In the genomic region with DNA sequence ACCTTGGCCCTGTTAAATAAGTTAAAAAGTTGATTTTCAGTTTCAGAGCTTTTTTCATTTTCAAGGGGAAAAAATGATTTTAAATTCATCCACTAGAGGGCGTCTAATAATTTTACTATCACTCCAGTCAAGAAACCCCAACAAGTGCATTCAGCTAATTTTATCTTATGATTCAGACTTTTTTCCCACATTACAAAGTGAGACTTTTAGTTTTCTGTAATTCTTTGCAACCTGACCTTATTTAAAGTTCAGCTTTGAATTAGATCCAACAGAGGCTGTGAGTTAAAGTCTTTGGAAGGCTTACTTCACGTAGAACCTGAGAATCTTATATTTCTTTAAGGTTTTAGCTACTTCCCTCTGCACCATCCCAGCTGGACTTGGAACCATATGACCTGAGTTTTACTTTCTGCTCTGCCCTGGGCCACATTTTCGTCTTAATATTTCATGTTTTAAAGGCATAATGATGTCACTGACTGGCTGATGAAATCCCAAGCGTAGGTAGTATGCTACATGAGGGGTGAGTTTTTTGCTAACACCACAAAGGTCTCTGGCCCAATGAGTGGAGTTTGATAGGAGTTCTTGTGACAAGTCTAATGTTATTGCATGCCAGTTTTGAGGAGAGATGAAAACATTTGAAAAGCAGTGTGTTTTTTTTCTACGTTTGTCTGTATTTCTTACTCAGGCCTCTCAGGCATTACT, we compare ENCODE assay signal across 9 cellular contexts. TPM values are rescaled to one million over a fixed set of nuclear protein-coding genes. Genes with fewer than 3 reads are reported as not detected.
A peak's percentile ranks its signal among the peaks of the same experiment; 100 is the strongest.
DNase-seq lines count a peak whose midpoint lies in the region; ATAC-seq, FAIRE-seq and TF ChIP-seq lines count a peak whose summit lies in the region.
"Had no signal": no experiment of that assay in that cellular context is flagged by ENCODE, and none has a peak within 500 bp of the region (broad histone marks: within the 10 kb centered on the region; RNA-seq: fewer than 3 reads in every experiment).

No MANE protein-coding gene starts in this region.

- peak; percentile 58 for TF ChIP-seq CTCF in BJ (IDR thresholded peaks at IDR 0.05; ENCODE audit: insufficient read depth, low read depth, low read length)
- 0 out of 2 replicates have a peak, but pooled peaks have one; percentile 10 for TF ChIP-seq CTCF in GM12874 (IDR thresholded peaks at IDR 0.05; ENCODE audit: insufficient read depth, low read depth, low read length)
- peak; percentile 36 for TF ChIP-seq CTCF in kidney (IDR thresholded peaks at IDR 0.05; ENCODE audit: borderline replicate concordance, extremely low read depth, insufficient read depth)
- TF ChIP-seq CTCF in type B pancreatic cell (conservative IDR thresholded peaks at IDR 0.05), result peak; percentile 86

- CTCF ChIA-PET in BJ (lab: Yijun Ruan, JAX), result interaction anchor here (0.5 to 3.6 kb wide), 14 partner anchors 8 to 255 kb away, joined by 3 to 41 read pairs (median 4); partner anchors contain the start of gene UBA6

- POLR2A ChIA-PET in BJ (lab: Charles Lee), result interaction anchor here (0.7 kb wide), 1 partner anchor 203 kb away, joined by 3 read pairs; no protein-coding TSS in a partner anchor

- H3K27ac Mint-ChIP-seq in activated T-helper 2 cell treated with anti-CD3 and anti-CD28 coated beads, Interferon-gamma antibody, Interleukin-2, Interleukin-4, amounts not matched to agents 10 μg/mL and 5 μg/mL and 100 μg/mL, durations not matched to agents 14 hours and 24 hours and 36 hours, result peak overlapping the region; percentile 2
- no peak overlapping the region for H3K27ac Mint-ChIP-seq in type B pancreatic cell
- no peak overlapping the region for H3K27ac Mint-ChIP-seq in activated CD4-positive, alpha-beta T cell treated with anti-CD3 and anti-CD28 coated beads, Interleukin-2, amount 10 ng/mL, durations not matched to agents 24 days and 14 days

- no peak for ATAC-seq in HG03039 (IDR thresholded peaks at IDR 0.05; ENCODE audit: unreplicated experiment)

- peaks cover 10% of the 10 kb centered on the region for H3K36me3 Mint-ChIP-seq in activated T-helper 2 cell treated with anti-CD3 and anti-CD28 coated beads, Interferon-gamma antibody, Interleukin-2, Interleukin-4, amounts not matched to agents 10 μg/mL and 5 μg/mL and 100 μg/mL, durations not matched to agents 14 hours and 24 hours and 36 hours (ENCODE audit: low read depth)
- peaks cover under 1% of the 10 kb centered on the region for H3K36me3 Mint-ChIP-seq in type B pancreatic cell
- peaks cover 3% of the 10 kb centered on the region for H3K36me3 Mint-ChIP-seq in activated CD4-positive, alpha-beta T cell treated with anti-CD3 and anti-CD28 coated beads, Interleukin-2, amount 10 ng/mL, durations not matched to agents 24 days and 14 days (ENCODE audit: low read depth)

- H3K4me1 Mint-ChIP-seq in activated T-helper 2 cell treated with anti-CD3 and anti-CD28 coated beads, Interferon-gamma antibody, Interleukin-2, Interleukin-4, amounts not matched to agents 10 μg/mL and 5 μg/mL and 100 μg/mL, durations not matched to agents 14 hours and 24 hours and 36 hours (ENCODE audit: low read depth), result peaks cover 17% of the 10 kb centered on the region
- H3K4me1 Mint-ChIP-seq in type B pancreatic cell (ENCODE audit: unreplicated experiment), result no peaks in the 10 kb centered on the region
- H3K4me1 Mint-ChIP-seq in activated CD4-positive, alpha-beta T cell treated with anti-CD3 and anti-CD28 coated beads, Interleukin-2, amount 10 ng/mL, durations not matched to agents 24 days and 14 days, result peaks cover 16% of the 10 kb centered on the region

- H3K4me3 Mint-ChIP-seq in activated T-helper 2 cell treated with anti-CD3 and anti-CD28 coated beads, Interferon-gamma antibody, Interleukin-2, Interleukin-4, amounts not matched to agents 10 μg/mL and 5 μg/mL and 100 μg/mL, durations not matched to agents 14 hours and 24 hours and 36 hours (ENCODE audit: low read depth), result no peak overlapping the region
- no peak overlapping the region for H3K4me3 Mint-ChIP-seq in type B pancreatic cell
- no peak overlapping the region for H3K4me3 Mint-ChIP-seq in activated CD4-positive, alpha-beta T cell treated with anti-CD3 and anti-CD28 coated beads, Interleukin-2, amount 10 ng/mL, durations not matched to agents 24 days and 14 days

- no peak for FAIRE-seq in kidney (lab: Jason Lieb, UNC)

- in situ Hi-C loops in KBM-7 (cut with MboI; ENCODE audit: low pct_unique_long_range_greater_than_20kb, low sequenced_read_pairs), result no loop called here

- H3K9ac ChIP-seq in kidney (ENCODE audit: low read length in 2 of 2), result no peak overlapping the region

- no peak overlapping the region for H3K27ac ChIP-seq in kidney (ENCODE audit: low read depth in 2 of 2, low read length in 2 of 2)

- intact Hi-C loops in activated T-helper 2 cell treated with anti-CD3 and anti-CD28 coated beads, Interferon-gamma antibody, Interleukin-2, Interleukin-4, amounts not matched to agents 10 μg/mL and 5 μg/mL and 100 μg/mL, durations not matched to agents 14 hours and 24 hours and 36 hours (cut with micrococcal nuclease), result loop anchor here (2.0 to 10.0 kb wide), 4 partner anchors 16 to 200 kb away; partner anchors contain the start of gene CENPC
- intact Hi-C loops in kidney (cut with DNase I), result no loop called here
- intact Hi-C loops in activated CD4-positive, alpha-beta T cell treated with anti-CD3 and anti-CD28 coated beads, Interleukin-2, amount 10 ng/mL, durations not matched to agents 24 days and 14 days (cut with micrococcal nuclease), result loop anchor here (2.0 to 5.0 kb wide), 2 partner anchors 165 to 202 kb away; partner anchors contain the start of gene CENPC

- no peak for DNase-seq in BJ (ENCODE audit: low read depth)
- peak; percentile 83 for DNase-seq in KBM-7
- DNase-seq in activated T-helper 2 cell treated with anti-CD3 and anti-CD28 coated beads, Interferon-gamma antibody, Interleukin-2, Interleukin-4, amounts not matched to agents 10 μg/mL and 5 μg/mL and 100 μg/mL, durations not matched to agents 14 hours and 24 hours and 36 hours (ENCODE audit: low spot score), result no peak
- no peak for DNase-seq in kidney
- no peak for DNase-seq in type B pancreatic cell (ENCODE audit: extremely low spot score, unreplicated experiment)
- no peak for DNase-seq in activated CD4-positive, alpha-beta T cell treated with anti-CD3 and anti-CD28 coated beads, Interleukin-2, amount 10 ng/mL, durations not matched to agents 24 days and 14 days

- no peaks in the 10 kb centered on the region for H3K36me3 ChIP-seq in BJ (ENCODE audit: control insufficient read depth, insufficient read depth, low read length)
- H3K36me3 ChIP-seq in kidney (ENCODE audit: control insufficient read depth in 1 of 2, insufficient read depth in 2 of 2, low read length in 2 of 2), result no peaks in the 10 kb centered on the region

- H3K27me3 Mint-ChIP-seq in activated T-helper 2 cell treated with anti-CD3 and anti-CD28 coated beads, Interferon-gamma antibody, Interleukin-2, Interleukin-4, amounts not matched to agents 10 μg/mL and 5 μg/mL and 100 μg/mL, durations not matched to agents 14 hours and 24 hours and 36 hours (ENCODE audit: low read depth), result no peaks in the 10 kb centered on the region
- H3K27me3 Mint-ChIP-seq in type B pancreatic cell, result no peaks in the 10 kb centered on the region
- H3K27me3 Mint-ChIP-seq in activated CD4-positive, alpha-beta T cell treated with anti-CD3 and anti-CD28 coated beads, Interleukin-2, amount 10 ng/mL, durations not matched to agents 24 days and 14 days, result no peaks in the 10 kb centered on the region

- H3K9me3 Mint-ChIP-seq in activated T-helper 2 cell treated with anti-CD3 and anti-CD28 coated beads, Interferon-gamma antibody, Interleukin-2, Interleukin-4, amounts not matched to agents 10 μg/mL and 5 μg/mL and 100 μg/mL, durations not matched to agents 14 hours and 24 hours and 36 hours, result peaks cover 2% of the 10 kb centered on the region
- H3K9me3 Mint-ChIP-seq in type B pancreatic cell, result no peaks in the 10 kb centered on the region
- H3K9me3 Mint-ChIP-seq in activated CD4-positive, alpha-beta T cell treated with anti-CD3 and anti-CD28 coated beads, Interleukin-2, amount 10 ng/mL, durations not matched to agents 24 days and 14 days, result peaks cover 3% of the 10 kb centered on the region

- no peaks in the 10 kb centered on the region for H3K27me3 ChIP-seq in BJ (ENCODE audit: control insufficient read depth, insufficient read depth, low read length)

- no peaks in the 10 kb centered on the region for H3K4me1 ChIP-seq in kidney (ENCODE audit: control insufficient read depth in 1 of 2, insufficient read depth in 1 of 2, low read depth in 1 of 2, low read length in 2 of 2)

- H3K4me3 ChIP-seq in BJ (ENCODE audit: low read depth, low read length) (no peak overlapping the region), kidney (ENCODE audit: low read length in 2 of 2) (no peak overlapping the region)

- H3K9me3 ChIP-seq in kidney (ENCODE audit: control insufficient read depth in 1 of 2, low read length in 2 of 2), result no peaks in the 10 kb centered on the region

RNA-seq across cellular contexts. Expression of gene GNRHR, which starts 7.2 kb away (rescaled TPM):
- polyA plus RNA-seq in BJ (2011; rRNA removed) (not detected in 2 replicates), kidney (ENCODE audit: insufficient read depth, low read depth, low replicate concordance) (not detected)
- not detected in 2 replicates for polyA minus RNA-seq in BJ (2011; rRNA and poly(A)+ RNA removed)
- not detected in 2 replicates for total RNA-seq in activated T-helper 2 cell treated with anti-CD3 and anti-CD28 coated beads, Interferon-gamma antibody, Interleukin-2, Interleukin-4, amounts not matched to agents 10 μg/mL and 5 μg/mL and 100 μg/mL, durations not matched to agents 14 hours and 24 hours and 36 hours
- total RNA-seq in kidney (not detected), type B pancreatic cell (ENCODE audit: low replicate concordance) (not detected in 2 replicates)
- total RNA-seq in activated CD4-positive, alpha-beta T cell treated with anti-CD3 and anti-CD28 coated beads, Interleukin-2, amount 10 ng/mL, durations not matched to agents 24 days and 14 days, result not detected in 2 replicates
- total RNA-seq: mononuclear cell had no signal

RNA-seq across cellular contexts. Expression of gene UBA6, which starts 46.0 kb away (rescaled TPM):
- polyA plus RNA-seq in BJ (2011; rRNA removed) (34.9 and 67.9 TPM in 2 replicates), kidney (ENCODE audit: insufficient read depth, low read depth, low replicate concordance) (5.2 TPM)
- polyA minus RNA-seq in BJ (2011; rRNA and poly(A)+ RNA removed), result 37.0 and 40.4 TPM in 2 replicates
- total RNA-seq in activated T-helper 2 cell treated with anti-CD3 and anti-CD28 coated beads, Interferon-gamma antibody, Interleukin-2, Interleukin-4, amounts not matched to agents 10 μg/mL and 5 μg/mL and 100 μg/mL, durations not matched to agents 14 hours and 24 hours and 36 hours, result 84.8 and 88.4 TPM in 2 replicates
- total RNA-seq in kidney (45.8 TPM), type B pancreatic cell (ENCODE audit: low replicate concordance) (62.4 and 69.6 TPM in 2 replicates)
- total RNA-seq in activated CD4-positive, alpha-beta T cell treated with anti-CD3 and anti-CD28 coated beads, Interleukin-2, amount 10 ng/mL, durations not matched to agents 24 days and 14 days, result 78.2 and 85.4 TPM in 2 replicates

Comparison
In these comparisons a context has a peak if more than half of its experiments do, and no peak if none do; other contexts are left out.
1. CTCF ChIP-seq: peak in every context shown above with its lines; median percentile 86 in type B pancreatic cell; 58 in BJ; 36 in kidney; 10 in GM12874.